ENCODE assay signal across 8 cellular contexts in the genomic region with DNA sequence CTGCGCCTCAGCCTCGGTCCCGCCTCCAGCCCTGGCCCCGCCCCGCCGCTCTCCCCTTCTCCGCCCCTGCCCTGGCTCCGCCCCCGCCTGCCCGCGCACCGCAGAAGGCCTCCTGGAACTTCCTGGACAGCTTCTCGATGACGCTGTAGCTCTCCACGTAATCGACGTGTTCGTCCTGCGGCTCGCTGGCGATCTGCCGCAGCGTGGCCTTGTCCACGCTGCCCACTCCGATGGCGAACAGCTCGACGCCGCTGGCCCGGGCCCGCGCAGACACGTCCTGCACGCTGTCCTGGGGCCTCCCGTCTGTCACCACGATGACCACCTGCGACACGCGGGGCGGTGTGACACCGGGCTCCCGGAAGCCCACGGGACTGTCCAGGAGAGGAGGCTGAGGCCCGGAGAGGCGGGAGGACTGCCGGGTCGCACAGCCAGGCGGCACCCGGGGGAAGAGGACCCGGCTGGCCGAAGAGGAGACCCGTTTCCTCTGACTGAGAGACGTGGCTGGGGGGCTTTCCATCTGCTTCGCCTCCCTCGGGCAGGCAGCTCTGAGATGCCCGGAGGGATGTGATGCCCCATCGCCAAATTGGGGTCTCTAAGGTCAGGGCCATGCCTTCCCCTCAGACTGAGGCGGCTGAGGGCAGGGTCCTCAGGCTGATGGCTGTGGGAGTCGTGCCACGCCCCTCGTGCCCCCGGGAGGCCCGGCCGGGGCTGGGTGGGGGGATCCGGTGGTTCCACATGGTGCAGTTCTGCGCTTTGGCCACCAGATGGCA. TPM values are rescaled to one million over a fixed set of nuclear protein-coding genes. Genes with fewer than 3 reads are reported as not detected.
DNase-seq lines count a peak whose midpoint lies in the region; ATAC-seq and TF ChIP-seq lines count a peak whose summit lies in the region.

No MANE protein-coding gene starts in this region.

- peak overlapping the region; percentile 76 for H3K4me3 Mint-ChIP-seq in neural progenitor cell

- H3K79me2 ChIP-seq in neural progenitor cell (ENCODE audit: low read depth): no peaks in the 10 kb centered on the region

- H3K4me1 Mint-ChIP-seq in neural progenitor cell: peaks cover 7% of the 10 kb centered on the region

- H3K36me3 ChIP-seq in HUES48 (ENCODE audit: control insufficient read depth, insufficient read depth, low read length) (no peaks in the 10 kb centered on the region), neural progenitor cell (no peaks in the 10 kb centered on the region), stomach smooth muscle (ENCODE audit: control insufficient read depth in 2 of 2, insufficient read depth in 2 of 2, low read length in 2 of 2) (no peaks in the 10 kb centered on the region)

- peak; percentile 55 for ATAC-seq in GM21381 (IDR thresholded peaks at IDR 0.05; ENCODE audit: unreplicated experiment)

- H3K4me2 ChIP-seq in neural progenitor cell: peak overlapping the region; percentile 83

- H3K27me3 Mint-ChIP-seq in neural progenitor cell (ENCODE audit: insufficient read depth, low read depth): peaks cover 12% of the 10 kb centered on the region

- peak overlapping the region; percentile 90 for H2AFZ ChIP-seq in neural progenitor cell (replicated peaks)

- TF ChIP-seq CTCF in fibroblast of the aortic adventitia (IDR thresholded peaks at IDR 0.05; ENCODE audit: insufficient read depth, low read length): peak; percentile 83
- peak; percentile 97 for TF ChIP-seq CTCF in neural progenitor cell (IDR thresholded peaks at IDR 0.05)

- H3K9ac ChIP-seq in HUES48 (ENCODE audit: low read depth, low read length): no peak overlapping the region
- no peak overlapping the region for H3K9ac ChIP-seq in neural progenitor cell
- peak overlapping the region; percentile 93 to 98 for H3K9ac ChIP-seq in stomach smooth muscle (ENCODE audit: low read length in 2 of 2)

- peaks cover 3% of the 10 kb centered on the region; the same call in 1 of the 2 replicates for H3K9me3 ChIP-seq in HUES48 (ENCODE audit: control insufficient read depth, insufficient read depth, low read length)
- no peaks in the 10 kb centered on the region for H3K9me3 ChIP-seq in neural progenitor cell (ENCODE audit: low read depth)
- peaks cover 0 to 6% of the 10 kb centered on the region in 2 donors for H3K9me3 ChIP-seq in stomach smooth muscle (ENCODE audit: control insufficient read depth in 2 of 2, low read length in 2 of 2)

- H3K4me1 ChIP-seq in HUES48 (ENCODE audit: control insufficient read depth, insufficient read depth, low read length) (no peaks in the 10 kb centered on the region; the same call in 1 of the 2 replicates), neural progenitor cell (no peaks in the 10 kb centered on the region), stomach smooth muscle (ENCODE audit: control insufficient read depth, insufficient read depth, low read length) (peaks cover 11% of the 10 kb centered on the region)

- no peaks in the 10 kb centered on the region for H3K27me3 ChIP-seq in HUES48 (ENCODE audit: control insufficient read depth, insufficient read depth, low read length)
- H3K27me3 ChIP-seq in neural progenitor cell: peaks cover 5% of the 10 kb centered on the region
- H3K27me3 ChIP-seq in stomach smooth muscle (ENCODE audit: control insufficient read depth in 1 of 2, insufficient read depth in 2 of 2, low read length in 2 of 2): no peaks in the 10 kb centered on the region

- H3K27ac Mint-ChIP-seq in neural progenitor cell: no peak overlapping the region

- H4K20me1 ChIP-seq in neural progenitor cell (ENCODE audit: low read depth): no peaks in the 10 kb centered on the region

- H3K27ac ChIP-seq in HUES48 (ENCODE audit: low read depth, low read length) (peak overlapping the region; percentile 57), neural progenitor cell (no peak overlapping the region), stomach smooth muscle (ENCODE audit: low read length) (peak overlapping the region; percentile 99)

- H3K4me3 ChIP-seq in HUES48 (ENCODE audit: low read depth, low read length) (peak overlapping the region; percentile 82), fibroblast of the aortic adventitia (ENCODE audit: low read depth, low read length) (peak overlapping the region; percentile 68), neural progenitor cell (peak overlapping the region; percentile 53), stomach smooth muscle (ENCODE audit: low read length in 2 of 2) (peak overlapping the region; percentile 71 to 80)

- DNase-seq in D341Med (ENCODE audit: low spot score) (peak; percentile 83), RPMI8226 (peak; percentile 98), fibroblast of the aortic adventitia (ENCODE audit: low read depth) (peak; percentile 98), neural progenitor cell (ENCODE audit: low spot score) (peak; percentile 90)
- DNase-seq in activated T-helper 9 cell treated with anti-CD3 and anti-CD28 coated beads, Interleukin-2, amount 50 U/mL, for 16 hours (ENCODE audit: low read depth): peak; percentile 80

- H3F3A ChIP-seq in neural progenitor cell (ENCODE audit: low read depth): peaks cover 4% of the 10 kb centered on the region

- peaks cover 17% of the 10 kb centered on the region for H3K9me3 Mint-ChIP-seq in neural progenitor cell

- H3K36me3 Mint-ChIP-seq in neural progenitor cell: peaks cover 2% of the 10 kb centered on the region

RNA-seq across cellular contexts. Expression of gene MATN1, which starts 4.6 kb away (rescaled TPM):
- 0.18 and 0.25 TPM in 2 replicates for total RNA-seq in fibroblast of the aortic adventitia (ENCODE audit: low replicate concordance)
- total RNA-seq in neural progenitor cell (ENCODE audit: low replicate concordance): 0.09 TPM in 1 of 2 replicates, not detected in the other

RNA-seq across cellular contexts. Expression of gene LAPTM5, which starts 38.8 kb away (rescaled TPM):
- 0.16 and 0.18 TPM in 2 replicates for total RNA-seq in fibroblast of the aortic adventitia (ENCODE audit: low replicate concordance)
- total RNA-seq in neural progenitor cell (ENCODE audit: low replicate concordance): not detected in 2 replicates

Comparison
In these comparisons a context has a peak if more than half of its experiments do, and no peak if none do; other contexts are left out.
1. H3K9ac ChIP-seq: peak in stomach smooth muscle (2 of 2); none in HUES48 (single experiment) and neural progenitor cell (single experiment).
2. Peak in every context shown above with its lines, with median percentiles within 50 percentile points of each other: DNase-seq and H3K4me3 ChIP-seq.